ENCODE assay signal across 8 cellular contexts in genomic region chr1:62688687-62689085, GRCh38. TPM values are rescaled to one million over a fixed set of nuclear protein-coding genes. Genes with fewer than 3 reads are reported as not detected.
DNase-seq lines count a peak whose midpoint lies in the region; ATAC-seq and TF ChIP-seq lines count a peak whose summit lies in the region.

No MANE protein-coding gene starts in this region.

- H3K27ac ChIP-seq in SK-N-MC: peak overlapping the region; percentile 57; the same call in 1 of the 2 replicates
- H3K27ac ChIP-seq in fibroblast of lung (ENCODE audit: insufficient read depth, low read length): peak overlapping the region; percentile 69
- H3K27ac ChIP-seq in psoas muscle: peak overlapping the region; percentile 70

- H3K9ac ChIP-seq in SK-N-MC (ENCODE audit: insufficient read length) (peak overlapping the region; percentile 90), fibroblast of lung (ENCODE audit: insufficient read depth, low read length) (peak overlapping the region; percentile 80)

- intact Hi-C loops in psoas muscle (cut with DNase I): no loop called here

- H3K9me3 ChIP-seq in SK-N-MC (ENCODE audit: low read depth, low read length) (no peaks in the 10 kb centered on the region), fibroblast of lung (ENCODE audit: control insufficient read depth, insufficient read depth, low read depth, low read length) (no peaks in the 10 kb centered on the region), psoas muscle (no peaks in the 10 kb centered on the region)

- peaks cover 35% of the 10 kb centered on the region for H3K79me2 ChIP-seq in fibroblast of lung (ENCODE audit: control insufficient read depth, insufficient read depth, low read length)

- ATAC-seq in HG02571 (IDR thresholded peaks at IDR 0.05; ENCODE audit: unreplicated experiment) (peak; percentile 14), psoas muscle (peak in 2 of 4 donors; percentile 5 to 7), GM21786 (IDR thresholded peaks at IDR 0.05; ENCODE audit: unreplicated experiment) (no peak)

- peak overlapping the region; percentile 88 for H2AFZ ChIP-seq in fibroblast of lung (ENCODE audit: low read length)

- DNase-seq in GM12865 (ENCODE audit: low read depth) (no peak), SK-N-MC (ENCODE audit: low read depth, low spot score) (no peak), fibroblast of lung (ENCODE audit: low read depth in 2 of 2) (peak in 1 of 2 donors; percentile 43), psoas muscle (no peak), DMS 273 treated with DMSO at 0.1 percent for 48 hours (lab: John Stamatoyannopoulos, UW) (no peak), COR-L47 (lab: John Stamatoyannopoulos, UW) (no peak)

- no peaks in the 10 kb centered on the region for H4K20me1 ChIP-seq in fibroblast of lung (ENCODE audit: control insufficient read depth, extremely low read depth, insufficient read depth, low read length)

- no peak for TF ChIP-seq CTCF in GM12865 (IDR thresholded peaks at IDR 0.05; ENCODE audit: insufficient read depth, low read depth, low read length, missing control alignments)
- TF ChIP-seq CTCF in fibroblast of lung (conservative IDR thresholded peaks at IDR 0.05 in 1 of 2, IDR thresholded peaks at IDR 0.05 in 1 of 2; ENCODE audit: low read depth in 1 of 2, low read length in 2 of 2): no peak
- no peak for TF ChIP-seq CTCF in psoas muscle (IDR thresholded peaks at IDR 0.05)

- H3K27me3 ChIP-seq in fibroblast of lung (ENCODE audit: control insufficient read depth, insufficient read depth, low read length) (no peaks in the 10 kb centered on the region), psoas muscle (ENCODE audit: insufficient read depth in 3 of 3, low read length in 2 of 3) (no peaks in the 10 kb centered on the region)

- peak overlapping the region; percentile 57 for H3K4me3 ChIP-seq in GM12865 (ENCODE audit: low read depth, low read length)
- peak overlapping the region; percentile 100 for H3K4me3 ChIP-seq in SK-N-MC
- peak overlapping the region; percentile 67 to 90 (median 82) for H3K4me3 ChIP-seq in fibroblast of lung (replicated peaks in 1 of 4; ENCODE audit: control extremely low read depth in 1 of 4, insufficient read depth in 1 of 4, low read depth in 3 of 4, low read length in 4 of 4)
- peak overlapping the region; percentile 87 for H3K4me3 ChIP-seq in psoas muscle

- H3K4me2 ChIP-seq in fibroblast of lung (ENCODE audit: extremely low read depth, insufficient read depth, low read length): peak overlapping the region; percentile 88

- H3K36me3 ChIP-seq in SK-N-MC (ENCODE audit: insufficient read depth, low read length): peaks cover 6% of the 10 kb centered on the region
- no peaks in the 10 kb centered on the region for H3K36me3 ChIP-seq in fibroblast of lung (ENCODE audit: control insufficient read depth, insufficient read depth, low read length)
- H3K36me3 ChIP-seq in psoas muscle (ENCODE audit: insufficient read depth in 1 of 2, low read depth in 1 of 2): no peaks in the 10 kb centered on the region

- 1 to 2% (median 1%) methylated on average over 10 of the region's 10 CpGs for WGBS in psoas muscle, 3 donors

- peaks cover 19% of the 10 kb centered on the region for H3K4me1 ChIP-seq in fibroblast of lung (ENCODE audit: control insufficient read depth, extremely low read depth, insufficient read depth, low read length)
- no peaks in the 10 kb centered on the region for H3K4me1 ChIP-seq in psoas muscle

RNA-seq across cellular contexts. Expression of gene DOCK7, which starts 0.5 kb away (rescaled TPM):
- total RNA-seq in fibroblast of lung (92.5 and 153 TPM in 2 replicates), psoas muscle (10 to 100 TPM in 1 of 4 donors, 1 to 10 TPM in 3; 7.0 to 12.9 (median 8.6) TPM)
- polyA plus RNA-seq in fibroblast of lung (48.4 and 66.5 TPM in 2 replicates), psoas muscle (1 to 10 TPM; 3.1 to 5.1 (median 4.9) TPM)
- 60.8 and 83.5 TPM in 2 replicates for polyA plus RNA-seq in fibroblast of lung (2012)
- polyA minus RNA-seq in fibroblast of lung (ENCODE audit: low replicate concordance): 44.2 and 88.0 TPM in 2 replicates
